In genomic region chr7:107147464-107148214, GRCh38 we compare ENCODE assay signal across 8 cellular contexts. TPM values are rescaled to one million over a fixed set of nuclear protein-coding genes. Genes with fewer than 3 reads are reported as not detected.
DNase-seq lines count a peak whose midpoint lies in the region; TF ChIP-seq lines count a peak whose summit lies in the region.

No MANE protein-coding gene starts in this region.

- H3K27me3 ChIP-seq in prostate gland (replicated peaks; ENCODE audit: insufficient read depth), result no peaks in the 10 kb centered on the region

- WGBS in prostate gland, result 11% methylated on average over 2 of the region's 2 CpGs

- TF ChIP-seq POLR2A in prostate gland (IDR thresholded peaks at IDR 0.05), result no peak

- TF ChIP-seq CTCF in 22Rv1 (IDR thresholded peaks at IDR 0.05), result peak; percentile 97
- peak in 3 of 4 experiments; percentile 47 to 62 (median 56) for TF ChIP-seq CTCF in prostate gland (IDR thresholded peaks at IDR 0.05)

- intact Hi-C loops in prostate gland (cut with DNase I), result loop anchor here (5.0 kb wide), 2 partner anchors 355 to 485 kb away; partner anchors contain the start of gene CCDC71L

- H3K4me3 ChIP-seq in prostate gland, result no peak overlapping the region

- H3K27ac ChIP-seq in 22Rv1 (peak overlapping the region; percentile 37), prostate gland (no peak overlapping the region)

- no peaks in the 10 kb centered on the region for H3K36me3 ChIP-seq in prostate gland

- H3K9me3 ChIP-seq in prostate gland, result no peaks in the 10 kb centered on the region

- H3K4me1 ChIP-seq in prostate gland (replicated peaks), result no peaks in the 10 kb centered on the region

- DNase-seq in DMS53 treated with DMSO at 0.1 percent for 48 hours (lab: John Stamatoyannopoulos, UW; ENCODE audit: unreplicated experiment) (peak; percentile 20), KBM-7 (peak; percentile 44), foreskin melanocyte (peak; percentile 38), prostate gland (ENCODE audit: low spot score) (no peak), T-helper 9 cell (no peak)
- peak; percentile 26 to 28 for DNase-seq in activated CD4-positive, alpha-beta T cell treated with anti-CD3 and anti-CD28 coated beads, Interleukin-2, amount 50 U/mL, for 48 hours
- DNase-seq in effector CD8-positive, alpha-beta T cell (lab: John Stamatoyannopoulos, UW), result no peak

- in situ Hi-C loops in KBM-7 (cut with MboI; ENCODE audit: low pct_unique_long_range_greater_than_20kb, low sequenced_read_pairs), result loop anchor here (10.0 to 25.0 kb wide), 2 partner anchors 193 to 360 kb away; no protein-coding TSS in a partner anchor

RNA-seq across cellular contexts. Expression of gene HBP1, which starts 21.2 kb away (rescaled TPM):
- total RNA-seq in prostate gland, result 100 to 1,000 TPM in 1 of 2 donors, 10 to 100 TPM in 1; 91.3 to 109 TPM

Comparison
In these comparisons a context has a peak if more than half of its experiments do, and no peak if none do; other contexts are left out.
1. DNase-seq: peak in DMS53 treated with DMSO at 0.1 percent for 48 hours (single experiment), KBM-7 (single experiment), activated CD4-positive, alpha-beta T cell treated with anti-CD3 and anti-CD28 coated beads, Interleukin-2, amount 50 U/mL, for 48 hours (2 of 2) and foreskin melanocyte (single experiment); none in prostate gland (single experiment), T-helper 9 cell (single experiment) and effector CD8-positive, alpha-beta T cell (single experiment).